1 cellular context compared by ENCODE assay signal in the genomic region with DNA sequence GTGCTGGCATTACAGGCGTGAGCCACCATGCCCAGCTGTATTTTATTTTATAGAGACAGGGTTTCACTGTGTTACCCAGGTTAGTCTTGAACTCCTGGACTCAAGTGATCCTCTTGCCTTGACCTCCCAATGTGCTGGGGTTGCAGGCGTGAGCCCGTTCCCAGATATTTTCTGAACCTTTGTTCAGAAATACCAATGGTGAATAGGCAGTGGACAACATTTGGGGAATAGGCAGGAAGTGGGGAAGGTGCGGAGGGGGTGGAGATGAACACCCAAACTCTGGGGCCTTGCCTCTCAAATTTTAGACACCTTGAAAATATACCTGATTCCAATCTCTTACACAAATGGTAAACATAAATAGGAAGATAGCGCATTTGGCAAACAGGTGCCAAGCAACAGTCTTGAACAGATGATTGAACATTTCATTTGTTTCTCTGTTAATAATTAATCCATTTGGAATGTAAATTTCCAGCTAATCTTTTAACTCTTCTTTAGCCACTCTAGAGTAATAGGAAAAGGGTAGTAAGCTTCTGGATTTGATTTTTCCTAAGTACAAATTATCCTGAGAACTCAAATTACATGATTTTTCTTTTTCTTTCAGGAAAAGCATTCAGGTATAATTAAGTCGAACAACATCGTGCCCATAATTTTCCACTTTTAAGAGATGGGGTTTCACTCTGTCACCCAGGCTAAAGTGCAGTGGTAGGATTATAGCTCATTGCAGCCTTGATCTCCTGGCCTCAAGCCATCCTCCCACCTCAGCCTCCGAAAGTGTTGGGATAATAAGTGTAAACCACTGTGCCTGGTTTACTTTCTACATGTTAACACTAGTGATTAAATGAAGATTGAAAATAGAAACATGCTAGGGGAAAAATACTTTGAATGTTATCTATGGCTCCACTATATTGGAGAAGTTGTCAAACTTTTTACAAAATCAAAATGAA.
A peak's percentile ranks its signal among the peaks of the same experiment; 100 is the strongest.
TF ChIP-seq lines count a peak whose summit lies in the region.

No MANE protein-coding gene starts in this region.

TF ChIP-seq in HepG2, 621 proteins besides CTCF, POLR2A, EP300 and RAD21 (continued from another document and continues in another):
- TF ChIP-seq, protein P1, sequence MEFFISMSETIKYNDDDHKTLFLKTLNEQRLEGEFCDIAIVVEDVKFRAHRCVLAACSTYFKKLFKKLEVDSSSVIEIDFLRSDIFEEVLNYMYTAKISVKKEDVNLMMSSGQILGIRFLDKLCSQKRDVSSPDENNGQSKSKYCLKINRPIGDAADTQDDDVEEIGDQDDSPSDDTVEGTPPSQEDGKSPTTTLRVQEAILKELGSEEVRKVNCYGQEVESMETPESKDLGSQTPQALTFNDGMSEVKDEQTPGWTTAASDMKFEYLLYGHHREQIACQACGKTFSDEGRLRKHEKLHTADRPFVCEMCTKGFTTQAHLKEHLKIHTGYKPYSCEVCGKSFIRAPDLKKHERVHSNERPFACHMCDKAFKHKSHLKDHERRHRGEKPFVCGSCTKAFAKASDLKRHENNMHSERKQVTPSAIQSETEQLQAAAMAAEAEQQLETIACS (CRISPR knock-in tag; IDR thresholded peaks at IDR 0.05), result no peak
- TF ChIP-seq ZNF354B (CRISPR knock-in tag; IDR thresholded peaks at IDR 0.05) (no peak), ZMYM4 (CRISPR knock-in tag; IDR thresholded peaks at IDR 0.05) (0 out of 2 replicates have a peak, but pooled peaks have one; percentile 27), ZNF770 (CRISPR knock-in tag; IDR thresholded peaks at IDR 0.05) (peak; percentile 98), MED1 (CRISPR knock-in tag; IDR thresholded peaks at IDR 0.05) (0 out of 2 replicates have a peak, but pooled peaks have one; percentile 16), SPEN (CRISPR knock-in tag; IDR thresholded peaks at IDR 0.05; ENCODE audit: low read depth) (0 out of 2 replicates have a peak, but pooled peaks have one; percentile 31), ZFP1 (CRISPR knock-in tag; IDR thresholded peaks at IDR 0.05) (peak; percentile 34; the same call in 1 of the 2 replicates), ELF4 (CRISPR knock-in tag; IDR thresholded peaks at IDR 0.05; ENCODE audit: borderline replicate concordance) (no peak), ARID3A (IDR thresholded peaks at IDR 0.05; ENCODE audit: low read depth, low read length) (peak; percentile 89), FOXA1 (IDR thresholded peaks at IDR 0.05) (no peak), FOXA1 (CRISPR knock-in tag; IDR thresholded peaks at IDR 0.05) (0 out of 2 replicates have a peak, but pooled peaks have one; percentile 15), SALL1 (CRISPR knock-in tag; IDR thresholded peaks at IDR 0.05) (peak; percentile 41; the same call in 1 of the 2 replicates), NR2F6 (IDR thresholded peaks at IDR 0.05) (peak; percentile 46), NR2F6 (CRISPR knock-in tag; IDR thresholded peaks at IDR 0.05) (peak; percentile 69), ZBTB40 (IDR thresholded peaks at IDR 0.05) (no peak), ZBTB40 (CRISPR knock-in tag; IDR thresholded peaks at IDR 0.05) (no peak), ZNF235 (CRISPR knock-in tag; IDR thresholded peaks at IDR 0.05; ENCODE audit: borderline replicate concordance) (0 out of 2 replicates have a peak, but pooled peaks have one; percentile 26), ARNT2 (CRISPR knock-in tag; IDR thresholded peaks at IDR 0.05; ENCODE audit: low read depth) (0 out of 2 replicates have a peak, but pooled peaks have one; percentile 42), MATR3 (CRISPR knock-in tag; IDR thresholded peaks at IDR 0.05) (no peak), SALL2 (CRISPR knock-in tag; IDR thresholded peaks at IDR 0.05) (no peak), FLYWCH1 (CRISPR knock-in tag; IDR thresholded peaks at IDR 0.05) (no peak), SRY (CRISPR knock-in tag; IDR thresholded peaks at IDR 0.05) (no peak)
- TF ChIP-seq, protein P2, sequence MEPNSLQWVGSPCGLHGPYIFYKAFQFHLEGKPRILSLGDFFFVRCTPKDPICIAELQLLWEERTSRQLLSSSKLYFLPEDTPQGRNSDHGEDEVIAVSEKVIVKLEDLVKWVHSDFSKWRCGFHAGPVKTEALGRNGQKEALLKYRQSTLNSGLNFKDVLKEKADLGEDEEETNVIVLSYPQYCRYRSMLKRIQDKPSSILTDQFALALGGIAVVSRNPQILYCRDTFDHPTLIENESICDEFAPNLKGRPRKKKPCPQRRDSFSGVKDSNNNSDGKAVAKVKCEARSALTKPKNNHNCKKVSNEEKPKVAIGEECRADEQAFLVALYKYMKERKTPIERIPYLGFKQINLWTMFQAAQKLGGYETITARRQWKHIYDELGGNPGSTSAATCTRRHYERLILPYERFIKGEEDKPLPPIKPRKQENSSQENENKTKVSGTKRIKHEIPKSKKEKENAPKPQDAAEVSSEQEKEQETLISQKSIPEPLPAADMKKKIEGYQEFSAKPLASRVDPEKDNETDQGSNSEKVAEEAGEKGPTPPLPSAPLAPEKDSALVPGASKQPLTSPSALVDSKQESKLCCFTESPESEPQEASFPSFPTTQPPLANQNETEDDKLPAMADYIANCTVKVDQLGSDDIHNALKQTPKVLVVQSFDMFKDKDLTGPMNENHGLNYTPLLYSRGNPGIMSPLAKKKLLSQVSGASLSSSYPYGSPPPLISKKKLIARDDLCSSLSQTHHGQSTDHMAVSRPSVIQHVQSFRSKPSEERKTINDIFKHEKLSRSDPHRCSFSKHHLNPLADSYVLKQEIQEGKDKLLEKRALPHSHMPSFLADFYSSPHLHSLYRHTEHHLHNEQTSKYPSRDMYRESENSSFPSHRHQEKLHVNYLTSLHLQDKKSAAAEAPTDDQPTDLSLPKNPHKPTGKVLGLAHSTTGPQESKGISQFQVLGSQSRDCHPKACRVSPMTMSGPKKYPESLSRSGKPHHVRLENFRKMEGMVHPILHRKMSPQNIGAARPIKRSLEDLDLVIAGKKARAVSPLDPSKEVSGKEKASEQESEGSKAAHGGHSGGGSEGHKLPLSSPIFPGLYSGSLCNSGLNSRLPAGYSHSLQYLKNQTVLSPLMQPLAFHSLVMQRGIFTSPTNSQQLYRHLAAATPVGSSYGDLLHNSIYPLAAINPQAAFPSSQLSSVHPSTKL (CRISPR knock-in tag; IDR thresholded peaks at IDR 0.05), result peak; percentile 42; the same call in 1 of the 2 replicates
- TF ChIP-seq, protein P3, sequence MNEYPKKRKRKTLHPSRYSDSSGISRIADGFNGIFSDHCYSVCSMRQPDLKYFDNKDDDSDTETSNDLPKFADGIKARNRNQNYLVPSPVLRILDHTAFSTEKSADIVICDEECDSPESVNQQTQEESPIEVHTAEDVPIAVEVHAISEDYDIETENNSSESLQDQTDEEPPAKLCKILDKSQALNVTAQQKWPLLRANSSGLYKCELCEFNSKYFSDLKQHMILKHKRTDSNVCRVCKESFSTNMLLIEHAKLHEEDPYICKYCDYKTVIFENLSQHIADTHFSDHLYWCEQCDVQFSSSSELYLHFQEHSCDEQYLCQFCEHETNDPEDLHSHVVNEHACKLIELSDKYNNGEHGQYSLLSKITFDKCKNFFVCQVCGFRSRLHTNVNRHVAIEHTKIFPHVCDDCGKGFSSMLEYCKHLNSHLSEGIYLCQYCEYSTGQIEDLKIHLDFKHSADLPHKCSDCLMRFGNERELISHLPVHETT (CRISPR knock-in tag; conservative IDR thresholded peaks at IDR 0.05), result no peak
- TF ChIP-seq, protein P4, sequence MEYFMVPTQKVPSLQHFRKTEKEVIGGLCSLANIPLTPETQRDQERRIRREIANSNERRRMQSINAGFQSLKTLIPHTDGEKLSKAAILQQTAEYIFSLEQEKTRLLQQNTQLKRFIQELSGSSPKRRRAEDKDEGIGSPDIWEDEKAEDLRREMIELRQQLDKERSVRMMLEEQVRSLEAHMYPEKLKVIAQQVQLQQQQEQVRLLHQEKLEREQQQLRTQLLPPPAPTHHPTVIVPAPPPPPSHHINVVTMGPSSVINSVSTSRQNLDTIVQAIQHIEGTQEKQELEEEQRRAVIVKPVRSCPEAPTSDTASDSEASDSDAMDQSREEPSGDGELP (IDR thresholded peaks at IDR 0.05; ENCODE audit: borderline replicate concordance, low read depth), result peak; percentile 33; the same call in 1 of the 2 replicates
- TF ChIP-seq, protein P5, sequence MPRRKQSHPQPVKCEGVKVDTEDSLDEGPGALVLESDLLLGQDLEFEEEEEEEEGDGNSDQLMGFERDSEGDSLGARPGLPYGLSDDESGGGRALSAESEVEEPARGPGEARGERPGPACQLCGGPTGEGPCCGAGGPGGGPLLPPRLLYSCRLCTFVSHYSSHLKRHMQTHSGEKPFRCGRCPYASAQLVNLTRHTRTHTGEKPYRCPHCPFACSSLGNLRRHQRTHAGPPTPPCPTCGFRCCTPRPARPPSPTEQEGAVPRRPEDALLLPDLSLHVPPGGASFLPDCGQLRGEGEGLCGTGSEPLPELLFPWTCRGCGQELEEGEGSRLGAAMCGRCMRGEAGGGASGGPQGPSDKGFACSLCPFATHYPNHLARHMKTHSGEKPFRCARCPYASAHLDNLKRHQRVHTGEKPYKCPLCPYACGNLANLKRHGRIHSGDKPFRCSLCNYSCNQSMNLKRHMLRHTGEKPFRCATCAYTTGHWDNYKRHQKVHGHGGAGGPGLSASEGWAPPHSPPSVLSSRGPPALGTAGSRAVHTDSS (CRISPR knock-in tag; conservative IDR thresholded peaks at IDR 0.05), result no peak
